In the genomic region with DNA sequence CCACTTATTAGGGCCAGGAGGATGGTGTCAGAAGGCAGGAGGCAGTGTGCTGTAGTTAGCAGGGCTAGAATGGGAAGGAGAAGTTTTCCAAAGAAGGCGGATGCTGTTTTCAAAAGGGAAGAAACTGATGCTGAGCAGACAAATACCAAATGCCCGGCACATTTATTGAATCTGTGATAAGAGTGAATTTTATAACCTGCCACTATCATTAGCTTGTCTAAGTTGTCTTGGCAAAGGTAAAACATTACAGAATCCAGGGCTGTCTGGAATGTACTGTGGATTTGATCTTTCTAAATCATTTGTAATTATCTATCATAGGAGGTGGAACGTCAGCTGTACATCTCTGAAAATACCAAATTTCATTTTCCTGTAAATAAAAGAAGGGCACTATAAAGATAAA, we compare ENCODE assay signal across 18 cellular contexts. TPM values are rescaled to one million over a fixed set of nuclear protein-coding genes. Genes with fewer than 3 reads are reported as not detected.
A peak's percentile ranks its signal among the peaks of the same experiment; 100 is the strongest.
DNase-seq lines count a peak whose midpoint lies in the region; ATAC-seq and TF ChIP-seq lines count a peak whose summit lies in the region.
"Had no signal": no experiment of that assay in that cellular context is flagged by ENCODE, and none has a peak within 500 bp of the region (broad histone marks: within the 10 kb centered on the region; RNA-seq: fewer than 3 reads in every experiment).

No MANE protein-coding gene starts in this region.

- no peaks in the 10 kb centered on the region for H3K9me2 ChIP-seq in neural cell (ENCODE audit: insufficient read depth, low read length)

- H3K9me3 Mint-ChIP-seq in activated naive CD4-positive, alpha-beta T cell treated with anti-CD3 and anti-CD28 coated beads, Interleukin-2, amount 50 U/mL, for 72 hours = no peaks in the 10 kb centered on the region
- H3K9me3 Mint-ChIP-seq: CD14-positive monocyte, GM23338, H9 had no signal

- TF ChIP-seq CTCF in fibroblast of villous mesenchyme (IDR thresholded peaks at IDR 0.05; ENCODE audit: insufficient read depth, low read depth, low read length) (no peak), neural cell (IDR thresholded peaks at IDR 0.05; ENCODE audit: poor library complexity, severe bottlenecking) (no peak)

- TF ChIP-seq EP300 in neural cell (conservative IDR thresholded peaks at IDR 0.05; ENCODE audit: poor library complexity, severe bottlenecking) = peak; percentile 43

- H3F3A ChIP-seq in neural cell (ENCODE audit: insufficient read depth, low read length, poor library complexity, severe bottlenecking) = no peaks in the 10 kb centered on the region

- no peaks in the 10 kb centered on the region for H4K20me1 ChIP-seq in neural cell (ENCODE audit: insufficient read depth)
- H4K20me1 ChIP-seq: BLaER1 treated with 17β-estradiol and CSF1 and Interleukin-3, amounts not matched to agents 10 nM and 100 nM had no signal

- TF ChIP-seq RAD21 in neural cell (conservative IDR thresholded peaks at IDR 0.05) = no peak

- H3K27ac ChIP-seq in neural cell (ENCODE audit: low read length) = peak overlapping the region; percentile 51
- H3K27ac ChIP-seq: 22Rv1; BLaER1 treated with 17β-estradiol and CSF1 and Interleukin-3, amounts not matched to agents 10 nM and 100 nM had no signal

- no peak overlapping the region for H3K27ac Mint-ChIP-seq in activated naive CD4-positive, alpha-beta T cell treated with anti-CD3 and anti-CD28 coated beads, Interleukin-2, amount 50 U/mL, for 72 hours
- H3K27ac Mint-ChIP-seq: B cell; CD4-positive, alpha-beta memory T cell; GM23338; H9 had no signal

- no peak for ATAC-seq in activated naive CD4-positive, alpha-beta T cell treated with anti-CD3 and anti-CD28 coated beads, Interleukin-2, amount 50 U/mL, for 72 hours
- ATAC-seq: GM23338, HCT116 had no signal

- H3K4me3 ChIP-seq in fibroblast of villous mesenchyme (ENCODE audit: low read depth, low read length) (no peak overlapping the region), neural cell (ENCODE audit: low read length) (no peak overlapping the region)
- H3K4me3 ChIP-seq: BLaER1 treated with 17β-estradiol and CSF1 and Interleukin-3, amounts not matched to agents 10 nM and 100 nM; GM23338 had no signal

- no peaks in the 10 kb centered on the region for H3K36me3 Mint-ChIP-seq in activated naive CD4-positive, alpha-beta T cell treated with anti-CD3 and anti-CD28 coated beads, Interleukin-2, amount 50 U/mL, for 72 hours
- H3K36me3 Mint-ChIP-seq: CD14-positive monocyte; CD4-positive, alpha-beta memory T cell had no signal

- H3K36me3 ChIP-seq in neural cell (ENCODE audit: insufficient read depth, low read length) = no peaks in the 10 kb centered on the region
- H3K36me3 ChIP-seq: BLaER1 treated with 17β-estradiol and CSF1 and Interleukin-3, amounts not matched to agents 10 nM and 100 nM had no signal

- no peaks in the 10 kb centered on the region for H3K27me3 ChIP-seq in neural cell (ENCODE audit: insufficient read depth, low read depth, low read length)
- H3K27me3 ChIP-seq: BLaER1 treated with 17β-estradiol and CSF1 and Interleukin-3, amounts not matched to agents 10 nM and 100 nM had no signal

- peak; percentile 22 for DNase-seq in NCI-H82 (lab: John Stamatoyannopoulos, UW)
- DNase-seq in NCI-H82 treated with DMSO at 0.1 percent for 48 hours (lab: John Stamatoyannopoulos, UW; ENCODE audit: unreplicated experiment) = no peak
- peak; percentile 60 for DNase-seq in fibroblast of villous mesenchyme (ENCODE audit: low read depth)
- DNase-seq in activated naive CD4-positive, alpha-beta T cell treated with anti-CD3 and anti-CD28 coated beads, Interleukin-2, amount 50 U/mL, for 72 hours (ENCODE audit: low spot score in 2 of 2) = no peak
- no peak for DNase-seq in activated T-cell treated with anti-CD3 and anti-CD28 coated beads, Interleukin-2, amount 50 U/mL, for 48 hours
- DNase-seq in NCI-H187 (lab: John Stamatoyannopoulos, UW) = no peak
- DNase-seq: Caco-2; CD4-positive, alpha-beta memory T cell; DMS153; DND-41; H9 had no signal

- H3K79me2 ChIP-seq in neural cell (replicated peaks; ENCODE audit: insufficient read depth, low read length) = no peaks in the 10 kb centered on the region

- peak overlapping the region; percentile 43 for H3K4me2 ChIP-seq in neural cell (ENCODE audit: low read length)
- H3K4me2 ChIP-seq: BLaER1 treated with 17β-estradiol and CSF1 and Interleukin-3, amounts not matched to agents 10 nM and 100 nM; GM23338 had no signal

- H2AFZ ChIP-seq in neural cell (ENCODE audit: low read depth, low read length) = no peak overlapping the region
- H2AFZ ChIP-seq: GM23338 had no signal

- peak overlapping the region; percentile 31 for H3K9ac ChIP-seq in neural cell (ENCODE audit: low read length)
- H3K9ac ChIP-seq: BLaER1 treated with 17β-estradiol and CSF1 and Interleukin-3, amounts not matched to agents 10 nM and 100 nM had no signal

- no peaks in the 10 kb centered on the region for H3K9me3 ChIP-seq in neural cell (ENCODE audit: low read length)
- H3K9me3 ChIP-seq: BLaER1 treated with 17β-estradiol and CSF1 and Interleukin-3, amounts not matched to agents 10 nM and 100 nM; Caco-2 had no signal

TF ChIP-seq in neural cell, 6 proteins besides CTCF, POLR2A, EP300 and RAD21:
- TF ChIP-seq POLR2AphosphoS5 (IDR thresholded peaks at IDR 0.05) (peak; percentile 18), MXI1 (conservative IDR thresholded peaks at IDR 0.05; ENCODE audit: poor library complexity, severe bottlenecking) (no peak)
- TF ChIP-seq, protein P1, sequence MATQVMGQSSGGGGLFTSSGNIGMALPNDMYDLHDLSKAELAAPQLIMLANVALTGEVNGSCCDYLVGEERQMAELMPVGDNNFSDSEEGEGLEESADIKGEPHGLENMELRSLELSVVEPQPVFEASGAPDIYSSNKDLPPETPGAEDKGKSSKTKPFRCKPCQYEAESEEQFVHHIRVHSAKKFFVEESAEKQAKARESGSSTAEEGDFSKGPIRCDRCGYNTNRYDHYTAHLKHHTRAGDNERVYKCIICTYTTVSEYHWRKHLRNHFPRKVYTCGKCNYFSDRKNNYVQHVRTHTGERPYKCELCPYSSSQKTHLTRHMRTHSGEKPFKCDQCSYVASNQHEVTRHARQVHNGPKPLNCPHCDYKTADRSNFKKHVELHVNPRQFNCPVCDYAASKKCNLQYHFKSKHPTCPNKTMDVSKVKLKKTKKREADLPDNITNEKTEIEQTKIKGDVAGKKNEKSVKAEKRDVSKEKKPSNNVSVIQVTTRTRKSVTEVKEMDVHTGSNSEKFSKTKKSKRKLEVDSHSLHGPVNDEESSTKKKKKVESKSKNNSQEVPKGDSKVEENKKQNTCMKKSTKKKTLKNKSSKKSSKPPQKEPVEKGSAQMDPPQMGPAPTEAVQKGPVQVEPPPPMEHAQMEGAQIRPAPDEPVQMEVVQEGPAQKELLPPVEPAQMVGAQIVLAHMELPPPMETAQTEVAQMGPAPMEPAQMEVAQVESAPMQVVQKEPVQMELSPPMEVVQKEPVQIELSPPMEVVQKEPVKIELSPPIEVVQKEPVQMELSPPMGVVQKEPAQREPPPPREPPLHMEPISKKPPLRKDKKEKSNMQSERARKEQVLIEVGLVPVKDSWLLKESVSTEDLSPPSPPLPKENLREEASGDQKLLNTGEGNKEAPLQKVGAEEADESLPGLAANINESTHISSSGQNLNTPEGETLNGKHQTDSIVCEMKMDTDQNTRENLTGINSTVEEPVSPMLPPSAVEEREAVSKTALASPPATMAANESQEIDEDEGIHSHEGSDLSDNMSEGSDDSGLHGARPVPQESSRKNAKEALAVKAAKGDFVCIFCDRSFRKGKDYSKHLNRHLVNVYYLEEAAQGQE (IDR thresholded peaks at IDR 0.05; ENCODE audit: borderline replicate concordance) = no peak

RNA-seq across cellular contexts. Expression of gene NDUFA12, which starts 40.8 kb away (rescaled TPM):
- 108 and 137 TPM in 2 replicates for total RNA-seq in fibroblast of villous mesenchyme
- polyA plus RNA-seq in neural cell = 357 and 381 TPM in 2 replicates
- 85.9 and 120 TPM in 2 replicates for polyA minus RNA-seq in neural cell
- total RNA-seq in activated naive CD4-positive, alpha-beta T cell treated with anti-CD3 and anti-CD28 coated beads, Interleukin-2, amount 50 U/mL, for 72 hours = 100 to 1,000 TPM; 138 to 141 TPM

Comparison
In these comparisons a context has a peak if more than half of its experiments do, and no peak if none do; other contexts are left out.
1. DNase-seq: peak in NCI-H82 (single experiment) and fibroblast of villous mesenchyme (single experiment); none in NCI-H82 treated with DMSO at 0.1 percent for 48 hours (single experiment), activated naive CD4-positive, alpha-beta T cell treated with anti-CD3 and anti-CD28 coated beads, Interleukin-2, amount 50 U/mL, for 72 hours (0 of 2), activated T-cell treated with anti-CD3 and anti-CD28 coated beads, Interleukin-2, amount 50 U/mL, for 48 hours (0 of 2) and NCI-H187 (0 of 2).